ENCODE assay signal across 1 cellular context in genomic region chr22:50250249-50250554, GRCh38.
TF ChIP-seq lines count a peak whose summit lies in the region.

No MANE protein-coding gene starts in this region.

TF ChIP-seq in HepG2, 621 proteins besides CTCF, POLR2A, EP300 and RAD21:
- TF ChIP-seq BCLAF1 (IDR thresholded peaks at IDR 0.05) (no peak), MXD1 (CRISPR knock-in tag; IDR thresholded peaks at IDR 0.05) (peak; percentile 3; the same call in 1 of the 2 replicates), ZUFSP (CRISPR knock-in tag; IDR thresholded peaks at IDR 0.05; ENCODE audit: borderline replicate concordance) (no peak), POGZ (CRISPR knock-in tag; IDR thresholded peaks at IDR 0.05) (no peak), ZNF609 (CRISPR knock-in tag; IDR thresholded peaks at IDR 0.05; ENCODE audit: borderline replicate concordance) (no peak), ZNF7 (CRISPR knock-in tag; IDR thresholded peaks at IDR 0.05) (no peak), FOXO4 (CRISPR knock-in tag; conservative IDR thresholded peaks at IDR 0.05) (0 out of 2 replicates have a peak, but pooled peaks have one; percentile 46), ZNF75D (CRISPR knock-in tag; IDR thresholded peaks at IDR 0.05; ENCODE audit: borderline replicate concordance) (no peak), PATZ1 (CRISPR knock-in tag; IDR thresholded peaks at IDR 0.05) (0 out of 2 replicates have a peak, but pooled peaks have one; percentile 4), ZNF577 (CRISPR knock-in tag; IDR thresholded peaks at IDR 0.05; ENCODE audit: borderline replicate concordance, low read depth) (no peak), ZNF317 (CRISPR knock-in tag; IDR thresholded peaks at IDR 0.05) (0 out of 2 replicates have a peak, but pooled peaks have one; percentile 1), GPN1 (CRISPR knock-in tag; IDR thresholded peaks at IDR 0.05; ENCODE audit: borderline replicate concordance) (peak; percentile 56; the same call in 1 of the 2 replicates), ZNF382 (CRISPR knock-in tag; IDR thresholded peaks at IDR 0.05; ENCODE audit: borderline replicate concordance) (no peak), KAT7 (CRISPR knock-in tag; IDR thresholded peaks at IDR 0.05; ENCODE audit: borderline replicate concordance) (no peak), HNRNPUL1 (IDR thresholded peaks at IDR 0.05; ENCODE audit: low read depth, low read length) (no peak), ZSCAN21 (CRISPR knock-in tag; IDR thresholded peaks at IDR 0.05; ENCODE audit: borderline replicate concordance) (peak; percentile 22; the same call in 1 of the 2 replicates), GABPB1 (CRISPR knock-in tag; IDR thresholded peaks at IDR 0.05) (no peak), ZNF253 (CRISPR knock-in tag; IDR thresholded peaks at IDR 0.05; ENCODE audit: borderline replicate concordance) (no peak)
